Comparison of ENCODE assay signal across 17 cellular contexts in the genomic region with DNA sequence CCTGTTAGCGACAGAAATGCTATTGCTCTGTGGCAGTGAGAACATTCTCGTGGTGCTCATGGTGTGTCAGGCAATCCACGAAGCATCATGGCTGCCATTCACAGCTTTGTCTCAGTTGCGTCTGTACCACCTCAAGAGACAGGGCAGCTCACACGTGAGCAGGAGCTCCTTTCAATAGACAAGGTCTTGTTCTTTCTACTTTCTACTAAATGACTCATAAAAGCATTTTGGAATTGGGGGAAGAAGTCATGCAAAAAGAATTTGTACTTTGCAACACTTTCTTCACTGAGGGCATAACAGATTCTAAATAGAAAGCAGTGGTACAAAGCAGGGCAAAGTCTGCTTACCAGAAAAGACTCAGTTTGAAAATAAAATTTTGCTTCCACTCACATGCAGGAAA.
DNase-seq lines count a peak whose midpoint lies in the region; ATAC-seq and TF ChIP-seq lines count a peak whose summit lies in the region.
"Had no signal": no experiment of that assay in that cellular context is flagged by ENCODE, and none has a peak within 500 bp of the region (broad histone marks: within the 10 kb centered on the region; RNA-seq: fewer than 3 reads in every experiment).

No MANE protein-coding gene starts in this region.

- no peak for ATAC-seq in left colon
- ATAC-seq: lower lobe of right lung had no signal

- no peak overlapping the region for H3K4me3 ChIP-seq in astrocyte of the spinal cord (ENCODE audit: low read depth, low read length)
- H3K4me3 ChIP-seq: lower lobe of right lung, skin epidermis, testis had no signal

- TF ChIP-seq CTCF in astrocyte of the spinal cord (IDR thresholded peaks at IDR 0.05; ENCODE audit: low read depth, low read length): no peak

- intact Hi-C loops in left colon (cut with DNase I, micrococcal nuclease): no loop called here

- peak; percentile 8 for DNase-seq in A172 (ENCODE audit: low spot score)
- peak; percentile 76 for DNase-seq in HCEC 1CT
- peak; percentile 36 for DNase-seq in astrocyte of the spinal cord (ENCODE audit: low read depth, low spot score)
- DNase-seq in iris pigment epithelial cell (ENCODE audit: low read depth): peak; percentile 23
- no peak for DNase-seq in activated T-cell treated with anti-CD3 and anti-CD28 coated beads, Interleukin-2, amount 50 U/mL, for 48 hours
- no peak for DNase-seq in NCI-H1048 (lab: John Stamatoyannopoulos, UW)
- no peak for DNase-seq in left colon
- no peak for DNase-seq in effector CD8-positive, alpha-beta T cell (lab: John Stamatoyannopoulos, UW)
- DNase-seq: brain microvascular endothelial cell, DMS153, lower lobe of right lung, NCI-H146, NCI-H526 treated with DMSO at 0.1 percent for 48 hours, RPMI8226, T-helper 2 cell, testis had no signal

- in situ Hi-C loops in astrocyte of the spinal cord (cut with HindIII; ENCODE audit: low sequenced_read_pairs): no loop called here

Comparison
In these comparisons a context has a peak if more than half of its experiments do, and no peak if none do; other contexts are left out.
1. DNase-seq: peak in A172 (single experiment), HCEC 1CT (single experiment), astrocyte of the spinal cord (single experiment) and iris pigment epithelial cell (single experiment); none in activated T-cell treated with anti-CD3 and anti-CD28 coated beads, Interleukin-2, amount 50 U/mL, for 48 hours (0 of 2), NCI-H1048 (single experiment), left colon (0 of 2) and effector CD8-positive, alpha-beta T cell (single experiment).